ENCODE assay signal across 18 cellular contexts in the genomic region with DNA sequence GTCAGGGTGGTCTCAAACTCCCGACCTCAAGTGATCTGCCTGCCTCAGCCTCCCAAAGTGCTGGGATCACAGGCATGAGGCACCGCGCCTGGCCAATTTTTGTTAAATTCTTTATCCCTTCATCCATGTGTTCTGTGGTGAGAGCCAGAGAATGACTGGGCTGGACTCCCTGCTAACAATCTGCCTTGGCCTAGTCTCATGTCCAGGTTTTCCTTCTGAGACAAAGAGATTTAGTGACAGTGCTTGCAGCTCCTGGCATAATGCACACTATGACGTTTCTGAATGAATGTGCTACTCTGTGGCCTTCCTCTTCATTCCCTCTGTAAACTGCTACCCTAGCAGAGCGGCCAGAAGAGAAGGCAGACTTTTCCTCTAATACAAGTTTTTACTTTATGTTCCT.
DNase-seq lines count a peak whose midpoint lies in the region; ATAC-seq, FAIRE-seq and TF ChIP-seq lines count a peak whose summit lies in the region.
"Had no signal": no experiment of that assay in that cellular context is flagged by ENCODE, and none has a peak within 500 bp of the region (broad histone marks: within the 10 kb centered on the region; RNA-seq: fewer than 3 reads in every experiment).

No MANE protein-coding gene starts in this region.

- H3K27ac ChIP-seq in SK-N-SH (ENCODE audit: low read depth in 2 of 2, low read length in 1 of 2), result peak overlapping the region; percentile 88 to 99; a peak in 3 of 4 replicates
- H3K27ac ChIP-seq in keratinocyte (ENCODE audit: control insufficient read depth, insufficient read depth, low read length), result peak overlapping the region; percentile 92
- H3K27ac ChIP-seq in pancreas, result no peak overlapping the region
- H3K27ac ChIP-seq in CD4-positive, alpha-beta memory T cell (ENCODE audit: low read depth, low read length), result no peak overlapping the region
- H3K27ac ChIP-seq: 22Rv1 had no signal

- H3F3A ChIP-seq in SK-N-SH (replicated peaks; ENCODE audit: insufficient read depth), result peaks cover 68% of the 10 kb centered on the region

- H3K4me2 ChIP-seq in SK-N-SH (no peak overlapping the region; the same call in 1 of the 2 replicates), keratinocyte (ENCODE audit: control insufficient read depth, extremely low read depth, insufficient read depth, low read depth, low read length) (no peak overlapping the region)

- TF ChIP-seq EP300 in SK-N-SH (IDR thresholded peaks at IDR 0.05; ENCODE audit: borderline replicate concordance in 1 of 2, low read depth in 1 of 2, low read length in 1 of 2), result no peak

- no peak overlapping the region for H3K27ac Mint-ChIP-seq in CD4-positive, alpha-beta memory T cell

- no peaks in the 10 kb centered on the region for H3K9me3 ChIP-seq in SK-N-SH
- no peaks in the 10 kb centered on the region for H3K9me3 ChIP-seq in keratinocyte (ENCODE audit: control insufficient read depth, low read depth, low read length)
- no peaks in the 10 kb centered on the region for H3K9me3 ChIP-seq in pancreas
- H3K9me3 ChIP-seq in CD4-positive, alpha-beta memory T cell (ENCODE audit: control insufficient read depth in 1 of 2, low read length in 2 of 2), result no peaks in the 10 kb centered on the region
- H3K9me3 ChIP-seq: Caco-2 had no signal

- H3K27me3 Mint-ChIP-seq in CD4-positive, alpha-beta memory T cell, result peaks cover 21 to 26% of the 10 kb centered on the region in 2 donors

- intact Hi-C loops in pancreas (cut with DNase I), result no loop called here
- intact Hi-C loops in CD4-positive, alpha-beta memory T cell (cut with micrococcal nuclease), result no loop called here

- H3K4me3 ChIP-seq in SK-N-SH (ENCODE audit: low read depth in 2 of 2, low read length in 1 of 2) (no peak overlapping the region), keratinocyte (ENCODE audit: control insufficient read depth in 2 of 3, extremely low read depth in 1 of 3, insufficient read depth in 2 of 3, low read depth in 1 of 3, low read length in 3 of 3) (no peak overlapping the region), pancreas (no peak overlapping the region)
- H3K4me3 ChIP-seq in CD4-positive, alpha-beta memory T cell (ENCODE audit: low read length in 2 of 2), result no peak overlapping the region

- peaks cover 0 to 3% (median 0%) of the 10 kb centered on the region in 8 donors for H3K9me3 Mint-ChIP-seq in CD4-positive, alpha-beta memory T cell

- no peaks in the 10 kb centered on the region for H3K9me2 ChIP-seq in SK-N-SH

- 0 out of 2 replicates have a peak, but pooled peaks cover 5% of the 10 kb centered on the region for H3K79me2 ChIP-seq in SK-N-SH (ENCODE audit: insufficient read depth)
- H3K79me2 ChIP-seq in keratinocyte (ENCODE audit: control insufficient read depth, insufficient read depth, low read length), result no peaks in the 10 kb centered on the region

- no peaks in the 10 kb centered on the region for H3K36me3 ChIP-seq in SK-N-SH (replicated peaks in 1 of 2; ENCODE audit: control insufficient read depth in 1 of 2, insufficient read depth in 2 of 2, low read length in 1 of 2)
- H3K36me3 ChIP-seq in keratinocyte (ENCODE audit: control insufficient read depth in 2 of 2, extremely low read depth in 1 of 2, insufficient read depth in 2 of 2, low read length in 2 of 2), result no peaks in the 10 kb centered on the region
- no peaks in the 10 kb centered on the region for H3K36me3 ChIP-seq in pancreas
- no peaks in the 10 kb centered on the region for H3K36me3 ChIP-seq in CD4-positive, alpha-beta memory T cell (ENCODE audit: insufficient read depth, low read length)

- peaks cover 0 to 42% of the 10 kb centered on the region in 2 experiments for H3K4me1 ChIP-seq in SK-N-SH (ENCODE audit: control insufficient read depth in 1 of 2, insufficient read depth in 2 of 2, low read depth in 1 of 2, low read length in 1 of 2)
- peaks cover 70% of the 10 kb centered on the region for H3K4me1 ChIP-seq in keratinocyte (ENCODE audit: control insufficient read depth, extremely low read depth, insufficient read depth, low read length)
- no peaks in the 10 kb centered on the region for H3K4me1 ChIP-seq in pancreas
- H3K4me1 ChIP-seq in CD4-positive, alpha-beta memory T cell (ENCODE audit: insufficient read depth, low read length), result no peaks in the 10 kb centered on the region
- H3K4me1 ChIP-seq: Caco-2 had no signal

- no peaks in the 10 kb centered on the region for H3K9me1 ChIP-seq in keratinocyte (ENCODE audit: control insufficient read depth, extremely low read depth, insufficient read depth, low read length)

- peaks cover 0 to 5% of the 10 kb centered on the region in 2 donors for H3K36me3 Mint-ChIP-seq in CD4-positive, alpha-beta memory T cell

- H2AFZ ChIP-seq in SK-N-SH (ENCODE audit: low read depth) (no peak overlapping the region), keratinocyte (ENCODE audit: control insufficient read depth, low read length) (no peak overlapping the region)

- TF ChIP-seq RAD21 in SK-N-SH (IDR thresholded peaks at IDR 0.05; ENCODE audit: low read length), result no peak

- WGBS in SK-N-SH (ENCODE audit: low lambda C conversion rate), result 76% methylated on average over 5 of the region's 5 CpGs
- 77 to 87% methylated on average over 5 of the region's 5 CpGs for WGBS in pancreas, 2 donors

- H3K4me1 Mint-ChIP-seq in CD4-positive, alpha-beta memory T cell, result no peaks in the 10 kb centered on the region

- DNase-seq in SK-N-SH, result no peak
- DNase-seq in astrocyte of the hippocampus (ENCODE audit: low read depth, low spot score), result peak; percentile 39
- DNase-seq in keratinocyte (ENCODE audit: low read depth, low spot score), result no peak
- DNase-seq in pancreas, result no peak
- no peak for DNase-seq in CD4-positive, alpha-beta memory T cell
- DNase-seq in HuH-7 (ENCODE audit: low spot score), result no peak
- DNase-seq: C1 segment of cervical spinal cord; Caco-2; NCI-H1092; NCI-H1694; NCI-H345; NCI-H69; NK-92 treated with Interleukin-12 subunit alpha and Interleukin-12 subunit beta, amount 100 ng/mL, for 24 hours; Right ventricle myocardium superior had no signal

- H3K9ac ChIP-seq in SK-N-SH (peak overlapping the region; percentile 22; the same call in 1 of the 2 replicates), keratinocyte (ENCODE audit: control insufficient read depth, extremely low read depth, insufficient read depth, low read length) (no peak overlapping the region)

- no peak overlapping the region for H3K4me3 Mint-ChIP-seq in CD4-positive, alpha-beta memory T cell

- POLR2A ChIA-PET in SK-N-SH (lab: Yijun Ruan, JAX), result no interaction called here
- POLR2A ChIA-PET in CD4-positive, alpha-beta memory T cell (lab: Charles Lee; ENCODE audit: partially characterized antibody), result no interaction called here

- H3K27me3 ChIP-seq in SK-N-SH (ENCODE audit: insufficient read depth) (no peaks in the 10 kb centered on the region), keratinocyte (ENCODE audit: control insufficient read depth, extremely low read depth, insufficient read depth, low read length) (no peaks in the 10 kb centered on the region), pancreas (no peaks in the 10 kb centered on the region)
- H3K27me3 ChIP-seq in CD4-positive, alpha-beta memory T cell (ENCODE audit: insufficient read depth, low read length), result no peaks in the 10 kb centered on the region

- ATAC-seq in SK-N-SH treated with all-trans-retinoic acid at 6 μM for 48 hours (no peak), pancreas (no peak), GM18868 (IDR thresholded peaks at IDR 0.05; ENCODE audit: unreplicated experiment) (no peak)

- FAIRE-seq in keratinocyte (lab: Jason Lieb, UNC) (peak; percentile 73), pancreas (lab: Jason Lieb, UNC) (no peak)
- FAIRE-seq: GM12891 had no signal

- no peaks in the 10 kb centered on the region for H4K20me1 ChIP-seq in SK-N-SH (ENCODE audit: insufficient read depth)
- H4K20me1 ChIP-seq in keratinocyte (ENCODE audit: control insufficient read depth, extremely low read depth, insufficient read depth, low read length), result no peaks in the 10 kb centered on the region

- dilution Hi-C loops in keratinocyte (cut with MboI; ENCODE audit: extremely low pct_ligation_motif_present, low sequenced_read_pairs), result no loop called here

- TF ChIP-seq CTCF in SK-N-SH (IDR thresholded peaks at IDR 0.05) (no peak), keratinocyte (optimal IDR thresholded peaks at IDR 0.05 in 1 of 3, IDR thresholded peaks at IDR 0.05 in 1 of 3, conservative IDR thresholded peaks at IDR 0.05 in 1 of 3; ENCODE audit: extremely low read depth in 1 of 3, insufficient read depth in 2 of 3, low read length in 3 of 3) (no peak), pancreas (IDR thresholded peaks at IDR 0.05) (no peak)

- CTCF ChIA-PET in SK-N-SH (lab: Yijun Ruan, JAX), result interaction anchor here (0.9 kb wide), 2 partner anchors 32 to 85 kb away, joined by 3 read pairs; no protein-coding TSS in a partner anchor
- CTCF ChIA-PET in CD4-positive, alpha-beta memory T cell (lab: Charles Lee; ENCODE audit: partially characterized antibody), result no interaction called here

TF ChIP-seq in SK-N-SH, 30 proteins besides CTCF, POLR2A, EP300 and RAD21:
- TF ChIP-seq TCF12 (IDR thresholded peaks at IDR 0.05) (no peak), GABPA (IDR thresholded peaks at IDR 0.05; ENCODE audit: low read depth) (no peak), RFX5 (IDR thresholded peaks at IDR 0.05; ENCODE audit: low read length) (no peak), ELF1 (IDR thresholded peaks at IDR 0.05) (no peak), CHD2 (IDR thresholded peaks at IDR 0.05; ENCODE audit: low read length, partially characterized antibody) (no peak)
TF ChIP-seq in SK-N-SH: peak in this region for 0.

TF ChIP-seq in SK-N-SH treated with all-trans-retinoic acid at 6 μM for 48 hours, 23 proteins besides CTCF, POLR2A, EP300 and RAD21:
- TF ChIP-seq CSDC2 (CRISPR knock-in tag; IDR thresholded peaks at IDR 0.05) (no peak), GLIS3 (CRISPR knock-in tag; IDR thresholded peaks at IDR 0.05) (no peak), SNAI2 (CRISPR knock-in tag; IDR thresholded peaks at IDR 0.05) (no peak), TOX (CRISPR knock-in tag; IDR thresholded peaks at IDR 0.05; ENCODE audit: borderline replicate concordance) (no peak), ZFP3 (CRISPR knock-in tag; IDR thresholded peaks at IDR 0.05) (no peak)
- TF ChIP-seq, protein P1, sequence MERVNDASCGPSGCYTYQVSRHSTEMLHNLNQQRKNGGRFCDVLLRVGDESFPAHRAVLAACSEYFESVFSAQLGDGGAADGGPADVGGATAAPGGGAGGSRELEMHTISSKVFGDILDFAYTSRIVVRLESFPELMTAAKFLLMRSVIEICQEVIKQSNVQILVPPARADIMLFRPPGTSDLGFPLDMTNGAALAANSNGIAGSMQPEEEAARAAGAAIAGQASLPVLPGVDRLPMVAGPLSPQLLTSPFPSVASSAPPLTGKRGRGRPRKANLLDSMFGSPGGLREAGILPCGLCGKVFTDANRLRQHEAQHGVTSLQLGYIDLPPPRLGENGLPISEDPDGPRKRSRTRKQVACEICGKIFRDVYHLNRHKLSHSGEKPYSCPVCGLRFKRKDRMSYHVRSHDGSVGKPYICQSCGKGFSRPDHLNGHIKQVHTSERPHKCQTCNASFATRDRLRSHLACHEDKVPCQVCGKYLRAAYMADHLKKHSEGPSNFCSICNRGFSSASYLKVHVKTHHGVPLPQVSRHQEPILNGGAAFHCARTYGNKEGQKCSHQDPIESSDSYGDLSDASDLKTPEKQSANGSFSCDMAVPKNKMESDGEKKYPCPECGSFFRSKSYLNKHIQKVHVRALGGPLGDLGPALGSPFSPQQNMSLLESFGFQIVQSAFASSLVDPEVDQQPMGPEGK (CRISPR knock-in tag; IDR thresholded peaks at IDR 0.05; ENCODE audit: borderline replicate concordance), result no peak

Comparison
In these comparisons a context has a peak if more than half of its experiments do, and no peak if none do; other contexts are left out.
1. H3K27ac ChIP-seq: peak in SK-N-SH (2 of 2) and keratinocyte (single experiment); none in pancreas (0 of 4) and CD4-positive, alpha-beta memory T cell (single experiment).